10 cellular contexts compared by ENCODE assay signal in the genomic region with DNA sequence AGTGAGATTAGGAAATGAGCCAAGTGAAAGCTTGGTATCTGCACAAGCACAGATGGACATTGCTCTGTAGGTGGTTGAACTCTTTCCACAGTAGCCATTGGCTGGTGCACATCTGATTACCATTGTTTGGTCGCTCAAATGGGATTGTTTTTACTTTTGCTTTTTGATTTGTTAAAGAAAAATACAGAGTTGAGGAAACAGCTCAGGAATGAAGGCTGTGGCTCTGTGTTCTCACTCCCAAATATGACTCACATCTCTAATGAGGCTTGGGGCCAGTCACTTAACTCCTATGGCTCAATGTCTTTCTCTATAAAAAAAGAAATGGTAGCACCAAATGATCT.
DNase-seq lines count a peak whose midpoint lies in the region; ATAC-seq and TF ChIP-seq lines count a peak whose summit lies in the region.
"Had no signal": no experiment of that assay in that cellular context is flagged by ENCODE, and none has a peak within 500 bp of the region (broad histone marks: within the 10 kb centered on the region; RNA-seq: fewer than 3 reads in every experiment).

No MANE protein-coding gene starts in this region.

- peak overlapping the region; percentile 29 to 34 for H3K27ac ChIP-seq in right atrium auricular region
- peak overlapping the region; percentile 11 to 42 (median 30) for H3K27ac ChIP-seq in gastrocnemius medialis

- H3K36me3 Mint-ChIP-seq in MCF 10A (ENCODE audit: insufficient read depth, unreplicated experiment) = no peaks in the 10 kb centered on the region
- H3K36me3 Mint-ChIP-seq: IgD-negative memory B cell had no signal

- no peaks in the 10 kb centered on the region for H3K36me3 ChIP-seq in right atrium auricular region
- no peaks in the 10 kb centered on the region for H3K36me3 ChIP-seq in gastrocnemius medialis

- no peaks in the 10 kb centered on the region for H3K9me3 Mint-ChIP-seq in MCF 10A (ENCODE audit: unreplicated experiment)

- TF ChIP-seq POLR2A in gastrocnemius medialis (IDR thresholded peaks at IDR 0.05) = no peak

- H3K27ac Mint-ChIP-seq in MCF 10A (ENCODE audit: low read depth, unreplicated experiment) = peak overlapping the region; percentile 94
- H3K27ac Mint-ChIP-seq: activated naive CD8-positive, alpha-beta T cell treated with anti-CD3 and anti-CD28 coated beads, Interleukin-2, amount 50 U/mL, for 24 hours; IgD-negative memory B cell had no signal

- peak overlapping the region; percentile 62 for H3K4me3 Mint-ChIP-seq in MCF 10A (ENCODE audit: unreplicated experiment)
- H3K4me3 Mint-ChIP-seq: activated naive CD8-positive, alpha-beta T cell treated with anti-CD3 and anti-CD28 coated beads, Interleukin-2, amount 50 U/mL, for 24 hours; IgD-negative memory B cell had no signal

- POLR2A ChIA-PET in MCF 10A (lab: Yijun Ruan, JAX) = interaction anchor here (0.6 to 2.0 kb wide), 14 partner anchors 10 to 1185 kb away, joined by 3 to 8 read pairs (median 4); no protein-coding TSS in a partner anchor

- peaks cover 16% of the 10 kb centered on the region for H3K4me1 Mint-ChIP-seq in MCF 10A (ENCODE audit: insufficient read depth, unreplicated experiment)
- H3K4me1 Mint-ChIP-seq: activated naive CD8-positive, alpha-beta T cell treated with anti-CD3 and anti-CD28 coated beads, Interleukin-2, amount 50 U/mL, for 24 hours had no signal

- H3K27me3 ChIP-seq in right atrium auricular region (no peaks in the 10 kb centered on the region), gastrocnemius medialis (no peaks in the 10 kb centered on the region)

- no peak overlapping the region for H3K4me3 ChIP-seq in GM12865 (ENCODE audit: low read depth, low read length)
- H3K4me3 ChIP-seq in right atrium auricular region = peak overlapping the region in 1 of 2 donors; percentile 12
- peak overlapping the region in 2 of 4 donors; percentile 4 to 31 for H3K4me3 ChIP-seq in gastrocnemius medialis

- TF ChIP-seq CTCF in GM12865 (IDR thresholded peaks at IDR 0.05; ENCODE audit: insufficient read depth, low read depth, low read length, missing control alignments) = no peak
- TF ChIP-seq CTCF in MCF 10A (IDR thresholded peaks at IDR 0.05; ENCODE audit: unreplicated experiment) = no peak
- no peak for TF ChIP-seq CTCF in right atrium auricular region (IDR thresholded peaks at IDR 0.05)
- no peak for TF ChIP-seq CTCF in gastrocnemius medialis (IDR thresholded peaks at IDR 0.05 in 4 of 5, conservative IDR thresholded peaks at IDR 0.05 in 1 of 5)

- peak in 1 of 2 donors; percentile 60 for ATAC-seq in gastrocnemius medialis
- ATAC-seq in HG03280 (IDR thresholded peaks at IDR 0.05; ENCODE audit: unreplicated experiment) = no peak
- ATAC-seq: activated naive CD8-positive, alpha-beta T cell treated with anti-CD3 and anti-CD28 coated beads, Interleukin-2, amount 50 U/mL, for 24 hours had no signal

- CTCF ChIA-PET in MCF 10A (lab: Yijun Ruan, JAX) = interaction anchor here (0.5 to 1.5 kb wide), 3 partner anchors 12 to 633 kb away, joined by 3 read pairs; no protein-coding TSS in a partner anchor

- H3K4me1 ChIP-seq in right atrium auricular region = peaks cover 0 to 15% of the 10 kb centered on the region in 2 donors
- H3K4me1 ChIP-seq in gastrocnemius medialis = peaks cover 6 to 8% of the 10 kb centered on the region in 2 donors

- intact Hi-C loops in MCF 10A (cut with micrococcal nuclease) (no loop called here), gastrocnemius medialis (cut with DNase I; ENCODE audit: low total_unique reads) (loop anchor here (10.0 kb wide), 1 partner anchor 239 kb away; a partner anchor contains a TSS)

- in situ Hi-C loops in gastrocnemius medialis (cut with MboI; ENCODE audit: low sequenced_read_pairs in 4 of 4) = no loop called here

- peak; percentile 27 for DNase-seq in GM12865 (ENCODE audit: low read depth)
- DNase-seq in MCF 10A (ENCODE audit: unreplicated experiment) = peak; percentile 63
- DNase-seq in right atrium auricular region (ENCODE audit: low spot score) = no peak
- DNase-seq in gastrocnemius medialis = no peak
- DNase-seq in SK-N-DZ (ENCODE audit: low spot score) = no peak
- no peak for DNase-seq in stimulated activated naive CD4-positive, alpha-beta T cell treated with Interleukin-2 at 50 U/mL for 16 hours (lab: John Stamatoyannopoulos, UW)
- no peak for DNase-seq in midbrain (lab: John Stamatoyannopoulos, UW)
- DNase-seq: activated naive CD8-positive, alpha-beta T cell treated with anti-CD3 and anti-CD28 coated beads, Interleukin-2, amount 50 U/mL, for 24 hours had no signal

- H3K9me3 ChIP-seq in right atrium auricular region (no peaks in the 10 kb centered on the region), gastrocnemius medialis (no peaks in the 10 kb centered on the region)

- H3K27me3 Mint-ChIP-seq in MCF 10A (ENCODE audit: insufficient read depth, unreplicated experiment) = no peaks in the 10 kb centered on the region
- H3K27me3 Mint-ChIP-seq: activated naive CD8-positive, alpha-beta T cell treated with anti-CD3 and anti-CD28 coated beads, Interleukin-2, amount 50 U/mL, for 24 hours; IgD-negative memory B cell had no signal

- BruUV-seq in MCF 10A (replicated peaks; lab: Mats Ljungman, UMichigan) = no TSS peak

Comparison
In these comparisons a context has a peak if more than half of its experiments do, and no peak if none do; other contexts are left out.
1. DNase-seq: peak in GM12865 (single experiment) and MCF 10A (single experiment); none in right atrium auricular region (single experiment), gastrocnemius medialis (0 of 2), SK-N-DZ (single experiment), stimulated activated naive CD4-positive, alpha-beta T cell treated with Interleukin-2 at 50 U/mL for 16 hours (single experiment) and midbrain (single experiment).